Comparison of ENCODE assay signal across 15 cellular contexts in genomic region chr16:74568961-74569631, GRCh38. TPM values are rescaled to one million over a fixed set of nuclear protein-coding genes. Genes with fewer than 3 reads are reported as not detected.
DNase-seq lines count a peak whose midpoint lies in the region; ATAC-seq and TF ChIP-seq lines count a peak whose summit lies in the region.
"Had no signal": no experiment of that assay in that cellular context is flagged by ENCODE, and none has a peak within 500 bp of the region (broad histone marks: within the 10 kb centered on the region; RNA-seq: fewer than 3 reads in every experiment).

No MANE protein-coding gene starts in this region.

- no peaks in the 10 kb centered on the region for H3K9me3 Mint-ChIP-seq in osteocyte (ENCODE audit: unreplicated experiment)
- H3K9me3 Mint-ChIP-seq: T-helper 2 cell treated with Interferon-gamma antibody and Interleukin-4, amounts not matched to agents 5 μg/mL and 100 μg/mL, for 36 hours had no signal

- peak overlapping the region; percentile 19; the same call in 1 of the 2 replicates for H3K27ac ChIP-seq in C4-2B
- H3K27ac ChIP-seq in HEK293 (ENCODE audit: extremely low read depth, low read depth, low read length) = no peak overlapping the region
- no peak overlapping the region for H3K27ac ChIP-seq in left lung
- H3K27ac ChIP-seq: neutrophil, stomach had no signal

- peaks cover 6% of the 10 kb centered on the region for H3K4me1 ChIP-seq in HEK293 (ENCODE audit: control insufficient read depth, insufficient read depth, low read length)
- H3K4me1 ChIP-seq in left lung = peaks cover 0 to 24% of the 10 kb centered on the region in 2 donors
- H3K4me1 ChIP-seq in BE2C = peaks cover 4% of the 10 kb centered on the region

- H3K27me3 Mint-ChIP-seq in osteocyte (ENCODE audit: unreplicated experiment) = no peaks in the 10 kb centered on the region

- peaks cover 37% of the 10 kb centered on the region for H3K4me1 Mint-ChIP-seq in osteocyte (ENCODE audit: unreplicated experiment)

- H3K4me3 ChIP-seq in HEK293 (ENCODE audit: low read depth, low read length) = no peak overlapping the region
- no peak overlapping the region for H3K4me3 ChIP-seq in astrocyte of the spinal cord (ENCODE audit: low read depth, low read length)
- H3K4me3 ChIP-seq in left lung = no peak overlapping the region
- H3K4me3 ChIP-seq in BE2C (ENCODE audit: low read depth, low read length) = no peak overlapping the region
- H3K4me3 ChIP-seq: stomach had no signal

- CTCF ChIA-PET in HEK293 (lab: Yijun Ruan, JAX) = no interaction called here

- no peak overlapping the region for H3K4me3 Mint-ChIP-seq in osteocyte (ENCODE audit: unreplicated experiment)
- H3K4me3 Mint-ChIP-seq: T-helper 2 cell treated with Interferon-gamma antibody and Interleukin-4, amounts not matched to agents 5 μg/mL and 100 μg/mL, for 36 hours had no signal

- no peaks in the 10 kb centered on the region for H3K27me3 ChIP-seq in left lung
- no peaks in the 10 kb centered on the region for H3K27me3 ChIP-seq in BE2C
- H3K27me3 ChIP-seq: neutrophil, stomach had no signal

- no peak overlapping the region for H3K27ac Mint-ChIP-seq in osteocyte (ENCODE audit: unreplicated experiment)
- H3K27ac Mint-ChIP-seq: T-helper 2 cell treated with Interferon-gamma antibody and Interleukin-4, amounts not matched to agents 5 μg/mL and 100 μg/mL, for 36 hours had no signal

- POLR2A ChIA-PET in HEK293 (lab: Yijun Ruan, JAX) = no interaction called here

- in situ Hi-C loops in astrocyte of the spinal cord (cut with HindIII; ENCODE audit: low sequenced_read_pairs) = no loop called here

- DNase-seq in astrocyte of the spinal cord (ENCODE audit: low read depth, low spot score) (peak; percentile 45), left lung (no peak), BE2C (no peak), osteocyte (ENCODE audit: extremely low spot score, unreplicated experiment) (no peak)
- DNase-seq: activated CD4-positive, alpha-beta T cell treated with anti-CD3 and anti-CD28 coated beads, Interleukin-2, amount 50 U/mL, for 48 hours; activated effector memory CD4-positive, alpha-beta T cell treated with anti-CD3 and anti-CD28 coated beads, Interleukin-2, amount 50 U/mL, for 16 hours; COR-L47; NCI-H1092; stomach had no signal

- TF ChIP-seq CTCF in C4-2B (conservative IDR thresholded peaks at IDR 0.05) (no peak), HEK293 (tag by site-specific recombination; IDR thresholded peaks at IDR 0.05) (no peak), astrocyte of the spinal cord (IDR thresholded peaks at IDR 0.05; ENCODE audit: low read depth, low read length) (no peak), left lung (IDR thresholded peaks at IDR 0.05) (no peak), BE2C (IDR thresholded peaks at IDR 0.05; ENCODE audit: low read depth, low read length) (no peak), osteocyte (IDR thresholded peaks at IDR 0.05) (no peak)

- intact Hi-C loops in left lung (cut with DNase I) = no loop called here

- H3K36me3 ChIP-seq in HEK293 (ENCODE audit: control insufficient read depth in 2 of 2, insufficient read depth in 1 of 2, low read length in 2 of 2) (no peaks in the 10 kb centered on the region), left lung (no peaks in the 10 kb centered on the region), BE2C (no peaks in the 10 kb centered on the region)
- H3K36me3 ChIP-seq: neutrophil, stomach had no signal

- no peaks in the 10 kb centered on the region for H3K36me3 Mint-ChIP-seq in osteocyte (ENCODE audit: unreplicated experiment)

- no peaks in the 10 kb centered on the region for H3K9me3 ChIP-seq in HEK293 (ENCODE audit: control insufficient read depth, insufficient read depth, low read depth, low read length)
- H3K9me3 ChIP-seq in left lung = no peaks in the 10 kb centered on the region
- no peaks in the 10 kb centered on the region for H3K9me3 ChIP-seq in BE2C
- H3K9me3 ChIP-seq: neutrophil, stomach had no signal

- ATAC-seq in left lung = peak; percentile 39
- ATAC-seq in GM18511 (IDR thresholded peaks at IDR 0.05; ENCODE audit: unreplicated experiment) = no peak
- ATAC-seq: Panc1 had no signal

TF ChIP-seq in HEK293, 187 proteins besides CTCF, POLR2A, EP300 and RAD21:
- TF ChIP-seq PRDM6 (tag by site-specific recombination; IDR thresholded peaks at IDR 0.05) = 0 out of 2 replicates have a peak, but pooled peaks have one; percentile 12
- TF ChIP-seq ZNF558 (tag by site-specific recombination; IDR thresholded peaks at IDR 0.05) = no peak

RNA-seq across cellular contexts. Expression of gene GLG1, which starts 37.8 kb away (rescaled TPM):
- total RNA-seq in left lung (100 to 1,000 TPM; 116 to 132 TPM), osteocyte (241 and 255 TPM in 2 replicates)
- 40.2 TPM for polyA plus RNA-seq in BE2C (2012; ENCODE audit: insufficient read depth, insufficient read length, low read depth)
